In the genomic region with DNA sequence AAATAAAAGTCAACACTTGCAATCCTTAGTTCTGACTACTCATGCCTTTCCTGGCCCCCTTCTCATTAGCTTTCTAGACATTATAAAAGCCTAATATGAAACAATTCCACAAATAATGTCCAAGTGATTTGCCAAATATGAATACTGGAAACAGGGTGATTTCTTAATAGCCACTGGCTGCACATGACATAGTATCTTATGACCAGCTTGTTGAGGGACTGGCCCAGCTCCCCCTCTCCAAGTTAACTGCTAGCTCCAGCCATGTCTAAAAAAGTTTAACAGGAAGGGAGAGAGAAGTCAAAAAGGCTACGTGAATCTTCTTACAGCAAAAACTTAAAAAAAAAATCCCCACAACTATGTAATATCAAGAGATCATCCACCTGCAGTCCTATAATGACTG, we compare ENCODE assay signal across 7 cellular contexts.
DNase-seq lines count a peak whose midpoint lies in the region; TF ChIP-seq lines count a peak whose summit lies in the region.

No MANE protein-coding gene starts in this region.

- no peak overlapping the region for H3K27ac ChIP-seq in effector memory CD4-positive, alpha-beta T cell (ENCODE audit: insufficient read depth, low read length, poor library complexity, severe bottlenecking)

- peak overlapping the region; percentile 74 for H3K4me3 ChIP-seq in GM12864 (ENCODE audit: low read depth, low read length)
- H3K4me3 ChIP-seq in effector memory CD4-positive, alpha-beta T cell (ENCODE audit: insufficient read depth, low read depth, low read length, poor library complexity, severe bottlenecking): peak overlapping the region; percentile 90

- peak overlapping the region; percentile 98 to 99 (median 98) for H3K4me3 Mint-ChIP-seq in nephron

- no peaks in the 10 kb centered on the region for H3K9me3 ChIP-seq in effector memory CD4-positive, alpha-beta T cell (ENCODE audit: control insufficient read depth, low read length)

- no peak for DNase-seq in GM12864 (ENCODE audit: low read depth)
- DNase-seq in NOMO-1 treated with DMSO at 0.1 percent for 48 hours (lab: John Stamatoyannopoulos, UW; ENCODE audit: unreplicated experiment): peak; percentile 41
- no peak for DNase-seq in effector memory CD4-positive, alpha-beta T cell
- no peak for DNase-seq in D341Med (ENCODE audit: low spot score)
- DNase-seq in NK-92 (lab: John Stamatoyannopoulos, UW; ENCODE audit: unreplicated experiment): no peak
- no peak for DNase-seq in GM19238 (ENCODE audit: insufficient read length, low spot score)

- H3K4me1 Mint-ChIP-seq in nephron: peaks cover 51% of the 10 kb centered on the region

- TF ChIP-seq CTCF in GM12864 (IDR thresholded peaks at IDR 0.05; ENCODE audit: low read depth, low read length, missing control alignments): no peak
- TF ChIP-seq CTCF in nephron (IDR thresholded peaks at IDR 0.05; ENCODE audit: unreplicated experiment in 3 of 3): no peak

- H3K9me3 Mint-ChIP-seq in nephron: peaks cover 4% of the 10 kb centered on the region

- peaks cover 22% of the 10 kb centered on the region for H3K36me3 Mint-ChIP-seq in nephron (ENCODE audit: low read depth)

- peaks cover 17% of the 10 kb centered on the region for H3K4me1 ChIP-seq in effector memory CD4-positive, alpha-beta T cell (ENCODE audit: control insufficient read depth, insufficient read depth, low read length, poor library complexity, severe bottlenecking)

- H3K27me3 ChIP-seq in effector memory CD4-positive, alpha-beta T cell (replicated peaks; ENCODE audit: control insufficient read depth, insufficient read depth, low read length, poor library complexity, severe bottlenecking): no peaks in the 10 kb centered on the region

- H3K27me3 Mint-ChIP-seq in nephron (ENCODE audit: low read depth): no peaks in the 10 kb centered on the region

- H3K36me3 ChIP-seq in effector memory CD4-positive, alpha-beta T cell (ENCODE audit: control insufficient read depth, insufficient read depth, low read length): no peaks in the 10 kb centered on the region

- H3K27ac Mint-ChIP-seq in nephron: peak overlapping the region; percentile 98 to 99 (median 99)
